In the genomic region with DNA sequence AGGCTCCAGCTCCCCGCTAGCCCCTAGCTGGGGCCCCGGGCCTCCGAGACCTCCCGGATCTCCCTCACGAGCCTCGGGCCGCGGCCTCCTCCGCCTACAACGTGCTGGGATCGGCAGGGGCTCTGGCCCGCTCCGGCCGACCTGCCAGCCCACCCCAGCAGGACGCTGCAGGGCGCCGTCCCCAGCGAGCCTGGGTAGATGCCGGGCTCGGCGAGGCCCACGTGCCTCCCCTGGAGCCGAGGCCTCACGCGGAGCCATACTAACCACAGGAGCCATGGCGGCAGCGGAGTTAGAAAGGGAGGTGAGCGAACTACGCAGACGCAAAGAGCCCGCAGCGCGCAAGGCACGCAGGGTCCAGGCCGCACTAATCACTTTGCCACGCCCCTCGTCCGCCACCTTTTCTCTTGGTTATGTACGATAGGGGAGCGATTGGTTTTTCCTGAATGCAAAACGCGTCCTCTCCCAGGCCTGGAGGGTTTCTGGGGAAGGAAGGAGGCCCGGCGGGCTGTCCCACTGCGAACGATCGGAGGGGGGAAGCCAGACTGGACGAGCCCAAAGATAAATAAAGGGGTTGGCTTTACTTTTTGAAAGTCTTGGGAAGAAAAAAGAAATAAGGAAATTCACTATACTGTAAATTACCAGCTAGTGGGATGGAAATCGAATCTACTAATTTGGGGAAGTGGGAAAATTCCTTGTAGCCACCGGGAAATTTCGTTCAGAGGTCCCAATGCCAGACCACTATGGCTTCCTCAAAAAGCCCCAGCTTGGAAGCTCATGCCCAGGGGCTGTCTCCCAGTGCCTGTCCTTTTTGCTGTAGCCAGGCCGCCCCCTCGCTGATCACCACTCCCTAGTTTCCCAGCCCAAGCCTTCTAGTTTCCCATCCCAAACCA, we compare ENCODE assay signal across 8 cellular contexts. TPM values are rescaled to one million over a fixed set of nuclear protein-coding genes. Genes with fewer than 3 reads are reported as not detected.
DNase-seq lines count a peak whose midpoint lies in the region; ATAC-seq, FAIRE-seq and TF ChIP-seq lines count a peak whose summit lies in the region.

A gene (minus strand): TSS at position 298 of the 890 bp plus-strand sequence. CDS start 22 bp downstream, at position 276.

- H3K36me3 Mint-ChIP-seq in naive thymus-derived CD8-positive, alpha-beta T cell: peaks cover 7 to 29% (median 11%) of the 10 kb centered on the region in 3 donors

- H3K27me3 Mint-ChIP-seq in naive thymus-derived CD8-positive, alpha-beta T cell: peaks cover 0 to under 1% (median 0%) of the 10 kb centered on the region in 5 donors

- TF ChIP-seq POLR2A in H54 (IDR thresholded peaks at IDR 0.05; ENCODE audit: low read depth, low read length): peak; percentile 62
- peak; percentile 97 for TF ChIP-seq POLR2A in Raji (IDR thresholded peaks at IDR 0.05; ENCODE audit: insufficient read depth, low read depth, low read length)

- TF ChIP-seq CTCF in Loucy (conservative IDR thresholded peaks at IDR 0.05; ENCODE audit: low read length) (no peak), fibroblast of mammary gland (conservative IDR thresholded peaks at IDR 0.05; ENCODE audit: control insufficient read depth, insufficient read depth, low read depth, low read length) (no peak)

- no peaks in the 10 kb centered on the region for H3K9me2 ChIP-seq in Loucy (replicated peaks; ENCODE audit: low read depth, low read length)

- H3K9ac ChIP-seq in Loucy (ENCODE audit: low read depth, low read length, poor library complexity, severe bottlenecking): peak within 1 kb of the TSS; percentile 92

- peak within 1 kb of the TSS; percentile 78 for H3K4me2 ChIP-seq in Loucy (ENCODE audit: low read depth, low read length, poor library complexity, severe bottlenecking)

- H3K27ac Mint-ChIP-seq in naive thymus-derived CD8-positive, alpha-beta T cell: peak within 1 kb of the TSS; percentile 87 to 99 (median 95)

- H3K4me1 Mint-ChIP-seq in naive thymus-derived CD8-positive, alpha-beta T cell: peaks cover 19 to 58% (median 44%) of the 10 kb centered on the region in 4 donors

- ATAC-seq in naive thymus-derived CD8-positive, alpha-beta T cell: peak; percentile 97

- H2AFZ ChIP-seq in Loucy (ENCODE audit: low read length): peak within 1 kb of the TSS; percentile 94

- H3K79me2 ChIP-seq in Loucy (ENCODE audit: insufficient read depth, low read length): peaks cover 43% of the 10 kb centered on the region

- peak within 1 kb of the TSS; percentile 84 to 98 (median 92) for H3K4me3 Mint-ChIP-seq in naive thymus-derived CD8-positive, alpha-beta T cell

- peak; percentile 87 for FAIRE-seq in H54 (lab: Jason Lieb, UNC)

- no peaks in the 10 kb centered on the region for H3K9me3 Mint-ChIP-seq in naive thymus-derived CD8-positive, alpha-beta T cell

- peaks cover 14% of the 10 kb centered on the region; the same call in 1 of the 2 replicates for H3K36me3 ChIP-seq in Loucy (ENCODE audit: insufficient read depth, low read length)

- H3K9me3 ChIP-seq in Loucy (ENCODE audit: insufficient read depth, low read depth, low read length): no peaks in the 10 kb centered on the region

- H4K20me1 ChIP-seq in Loucy (ENCODE audit: insufficient read depth, low read length, poor library complexity, severe bottlenecking): peaks cover 38% of the 10 kb centered on the region

- H3K4me1 ChIP-seq in Loucy (ENCODE audit: insufficient read depth, low read length, poor library complexity, severe bottlenecking): peaks cover 39% of the 10 kb centered on the region

- peaks cover 24% of the 10 kb centered on the region for H3K27me3 ChIP-seq in Loucy (ENCODE audit: insufficient read depth, low read length, poor library complexity, severe bottlenecking)

- H3K4me3 ChIP-seq in Loucy (ENCODE audit: low read length, poor library complexity, severe bottlenecking): peak within 1 kb of the TSS; percentile 87
- peak within 1 kb of the TSS; percentile 99 for H3K4me3 ChIP-seq in fibroblast of mammary gland (ENCODE audit: control insufficient read depth, low read depth, low read length)

- H3F3A ChIP-seq in Loucy (ENCODE audit: low read depth): no peaks in the 10 kb centered on the region

- DNase-seq in EL (peak; percentile 99), H54 (ENCODE audit: insufficient read length, low spot score) (peak; percentile 81), fibroblast of mammary gland (ENCODE audit: low read depth) (peak; percentile 99)
- DNase-seq in activated T-helper 9 cell treated with anti-CD3 and anti-CD28 coated beads, Interleukin-2, amount 50 U/mL, for 16 hours (ENCODE audit: low read depth): peak; percentile 96
- peak; percentile 86 to 98 (median 94) for DNase-seq in naive thymus-derived CD8-positive, alpha-beta T cell
- peak; percentile 86 to 97 (median 94) for DNase-seq in stimulated activated naive CD4-positive, alpha-beta T cell (lab: John Stamatoyannopoulos, UW)

- POLR2A ChIA-PET in naive thymus-derived CD8-positive, alpha-beta T cell (lab: Charles Lee): interaction anchor here (0.7 to 2.0 kb wide), 6 partner anchors 7 to 207 kb away, joined by 3 to 7 read pairs (median 4); a partner anchor contains a TSS

RNA-seq across cellular contexts. Expression of the gene that starts here (rescaled TPM):
- total RNA-seq in naive thymus-derived CD8-positive, alpha-beta T cell: 100 to 1,000 TPM; 577 to 597 TPM
- 100 to 1,000 TPM; 291 to 370 (median 306) TPM for polyA plus RNA-seq in naive thymus-derived CD8-positive, alpha-beta T cell

Comparison
In these comparisons a context has a peak if more than half of its experiments do, and no peak if none do; other contexts are left out.
1. Peak in every context shown above with its lines: DNase-seq, ATAC-seq and H3K4me3 ChIP-seq.